Comparison of ENCODE assay signal across 21 cellular contexts in genomic region chr18:31929273-31929672, GRCh38. TPM values are rescaled to one million over a fixed set of nuclear protein-coding genes. Genes with fewer than 3 reads are reported as not detected.
DNase-seq lines count a peak whose midpoint lies in the region; ATAC-seq, FAIRE-seq and TF ChIP-seq lines count a peak whose summit lies in the region.
"Had no signal": no experiment of that assay in that cellular context is flagged by ENCODE, and none has a peak within 500 bp of the region (broad histone marks: within the 10 kb centered on the region; RNA-seq: fewer than 3 reads in every experiment).

No MANE protein-coding gene starts in this region.

- peaks cover 6 to 41% of the 10 kb centered on the region in 2 experiments for H3K36me3 ChIP-seq in mesenchymal stem cell (ENCODE audit: control insufficient read depth in 1 of 2, insufficient read depth in 2 of 2, low read depth in 1 of 2, low read length in 2 of 2)
- peaks cover 0 to 7% of the 10 kb centered on the region in 2 donors for H3K36me3 ChIP-seq in small intestine (ENCODE audit: control insufficient read depth in 2 of 2, insufficient read depth in 2 of 2, low read length in 2 of 2)

- H3K4me3 Mint-ChIP-seq in activated CD8-positive, alpha-beta T cell treated with anti-CD3 and anti-CD28 coated beads, Interleukin-2, amount 10 ng/mL, durations not matched to agents 7 days and 5 days, result no peak overlapping the region
- H3K4me3 Mint-ChIP-seq in activated CD8-positive, alpha-beta T cell treated with anti-CD3 and anti-CD28 coated beads for 36 hours, result no peak overlapping the region
- no peak overlapping the region for H3K4me3 Mint-ChIP-seq in T-cell
- H3K4me3 Mint-ChIP-seq: CD14-positive monocyte; CD4-positive, alpha-beta memory T cell; GM23338 had no signal

- intact Hi-C loops in activated CD8-positive, alpha-beta T cell treated with anti-CD3 and anti-CD28 coated beads for 36 hours (cut with micrococcal nuclease), result no loop called here

- H3K27me3 ChIP-seq in mesenchymal stem cell (ENCODE audit: control insufficient read depth in 1 of 2, insufficient read depth in 1 of 2, low read length in 2 of 2) (no peaks in the 10 kb centered on the region), small intestine (ENCODE audit: control insufficient read depth in 2 of 2, insufficient read depth in 2 of 2, low read length in 2 of 2) (no peaks in the 10 kb centered on the region)
- H3K27me3 ChIP-seq: BLaER1 had no signal

- H3K14ac ChIP-seq in mesenchymal stem cell (ENCODE audit: low read length in 2 of 2), result no peak overlapping the region

- no peak overlapping the region for H2BK15ac ChIP-seq in mesenchymal stem cell (ENCODE audit: low read depth, poor library complexity, severe bottlenecking)

- no peaks in the 10 kb centered on the region for H3K27me3 Mint-ChIP-seq in activated CD8-positive, alpha-beta T cell treated with anti-CD3 and anti-CD28 coated beads, Interleukin-2, amount 10 ng/mL, durations not matched to agents 7 days and 5 days (ENCODE audit: low read depth)
- H3K27me3 Mint-ChIP-seq in activated CD8-positive, alpha-beta T cell treated with anti-CD3 and anti-CD28 coated beads for 36 hours, result no peaks in the 10 kb centered on the region
- no peaks in the 10 kb centered on the region for H3K27me3 Mint-ChIP-seq in T-cell
- H3K27me3 Mint-ChIP-seq: CD4-positive, alpha-beta memory T cell had no signal

- H3K9me3 Mint-ChIP-seq in activated CD8-positive, alpha-beta T cell treated with anti-CD3 and anti-CD28 coated beads, Interleukin-2, amount 10 ng/mL, durations not matched to agents 7 days and 5 days (ENCODE audit: insufficient read depth), result no peaks in the 10 kb centered on the region
- H3K9me3 Mint-ChIP-seq in activated CD8-positive, alpha-beta T cell treated with anti-CD3 and anti-CD28 coated beads for 36 hours, result no peaks in the 10 kb centered on the region
- no peaks in the 10 kb centered on the region for H3K9me3 Mint-ChIP-seq in T-cell
- H3K9me3 Mint-ChIP-seq: CD14-positive monocyte; CD4-positive, alpha-beta memory T cell; GM23338 had no signal

- no peak for TF ChIP-seq CTCF in activated CD8-positive, alpha-beta T cell treated with anti-CD3 and anti-CD28 coated beads for 36 hours (IDR thresholded peaks at IDR 0.05)

- CTCF ChIA-PET in activated CD8-positive, alpha-beta T cell treated with anti-CD3 and anti-CD28 coated beads, Interleukin-2, amount 10 ng/mL, durations not matched to agents 7 days and 5 days (lab: Charles Lee), result no interaction called here
- CTCF ChIA-PET in activated CD8-positive, alpha-beta T cell treated with anti-CD3 and anti-CD28 coated beads for 36 hours (lab: Charles Lee), result no interaction called here
- CTCF ChIA-PET in T-cell (lab: Charles Lee), result no interaction called here

- H3K18ac ChIP-seq in mesenchymal stem cell (ENCODE audit: low read depth in 1 of 2, low read length in 2 of 2), result no peak overlapping the region

- no peak overlapping the region for H2BK12ac ChIP-seq in mesenchymal stem cell (ENCODE audit: low read length in 2 of 2)

- no peak overlapping the region for H2AFZ ChIP-seq in mesenchymal stem cell (ENCODE audit: low read depth, low read length)
- H2AFZ ChIP-seq: GM23338 had no signal

- H3K79me1 ChIP-seq in mesenchymal stem cell (replicated peaks; ENCODE audit: low read length, poor library complexity, severe bottlenecking), result peaks cover 19% of the 10 kb centered on the region

- no peak overlapping the region for H4K8ac ChIP-seq in mesenchymal stem cell (ENCODE audit: low read length)

- ATAC-seq in activated CD8-positive, alpha-beta T cell treated with anti-CD3 and anti-CD28 coated beads, Interleukin-2, amount 10 ng/mL, durations not matched to agents 7 days and 5 days, result no peak
- ATAC-seq in activated CD8-positive, alpha-beta T cell treated with anti-CD3 and anti-CD28 coated beads for 36 hours, result no peak
- ATAC-seq in left lobe of liver, result peak; percentile 74
- no peak for ATAC-seq in T-cell (replicated peaks in 1 of 4)
- ATAC-seq in GM21526 (IDR thresholded peaks at IDR 0.05; ENCODE audit: low FRiP score, unreplicated experiment), result no peak
- ATAC-seq: GM23338 had no signal

- H3K23ac ChIP-seq in mesenchymal stem cell (ENCODE audit: low read length in 2 of 2), result no peak overlapping the region

- POLR2A ChIA-PET in activated CD8-positive, alpha-beta T cell treated with anti-CD3 and anti-CD28 coated beads, Interleukin-2, amount 10 ng/mL, durations not matched to agents 7 days and 5 days (lab: Charles Lee), result no interaction called here
- POLR2A ChIA-PET in activated CD8-positive, alpha-beta T cell treated with anti-CD3 and anti-CD28 coated beads for 36 hours (lab: Charles Lee), result no interaction called here
- POLR2A ChIA-PET in T-cell (lab: Charles Lee), result interaction anchor here in 1 of 2 donors (0.7 kb wide), 1 partner anchor 168 kb away, joined by 3 read pairs; no protein-coding TSS in a partner anchor

- no peak overlapping the region for H2BK5ac ChIP-seq in mesenchymal stem cell (ENCODE audit: low read depth, low read length, poor library complexity, severe bottlenecking)

- no peaks in the 10 kb centered on the region for H3K4me1 Mint-ChIP-seq in activated CD8-positive, alpha-beta T cell treated with anti-CD3 and anti-CD28 coated beads, Interleukin-2, amount 10 ng/mL, durations not matched to agents 7 days and 5 days (ENCODE audit: low read depth)
- peaks cover 12% of the 10 kb centered on the region for H3K4me1 Mint-ChIP-seq in activated CD8-positive, alpha-beta T cell treated with anti-CD3 and anti-CD28 coated beads for 36 hours (ENCODE audit: low read depth)
- peaks cover 27 to 32% (median 31%) of the 10 kb centered on the region in 3 donors for H3K4me1 Mint-ChIP-seq in T-cell
- H3K4me1 Mint-ChIP-seq: GM23338 had no signal

- H4K91ac ChIP-seq in mesenchymal stem cell (ENCODE audit: low read length), result no peak overlapping the region

- H2BK120ac ChIP-seq in mesenchymal stem cell (ENCODE audit: low read depth, low read length), result no peak overlapping the region

- H3K36me3 Mint-ChIP-seq in activated CD8-positive, alpha-beta T cell treated with anti-CD3 and anti-CD28 coated beads, Interleukin-2, amount 10 ng/mL, durations not matched to agents 7 days and 5 days (ENCODE audit: low read depth), result peaks cover 33% of the 10 kb centered on the region
- peaks cover 23% of the 10 kb centered on the region for H3K36me3 Mint-ChIP-seq in activated CD8-positive, alpha-beta T cell treated with anti-CD3 and anti-CD28 coated beads for 36 hours (ENCODE audit: low read depth)
- H3K36me3 Mint-ChIP-seq in T-cell, result peaks cover 32% of the 10 kb centered on the region

- H3K9ac ChIP-seq in mesenchymal stem cell (ENCODE audit: low read length), result no peak overlapping the region
- H3K9ac ChIP-seq: BLaER1 had no signal

- H3K9me3 ChIP-seq in mesenchymal stem cell (ENCODE audit: control insufficient read depth, low read length) (no peaks in the 10 kb centered on the region), small intestine (ENCODE audit: control insufficient read depth, low read depth) (no peaks in the 10 kb centered on the region)
- H3K9me3 ChIP-seq: BLaER1 had no signal

- H3K27ac Mint-ChIP-seq in activated CD8-positive, alpha-beta T cell treated with anti-CD3 and anti-CD28 coated beads, Interleukin-2, amount 10 ng/mL, durations not matched to agents 7 days and 5 days, result peak overlapping the region; percentile 49
- H3K27ac Mint-ChIP-seq in activated CD8-positive, alpha-beta T cell treated with anti-CD3 and anti-CD28 coated beads for 36 hours, result no peak overlapping the region
- no peak overlapping the region for H3K27ac Mint-ChIP-seq in T-cell
- H3K27ac Mint-ChIP-seq: GM23338 had no signal

- H2AK5ac ChIP-seq in mesenchymal stem cell (ENCODE audit: low read length, severe bottlenecking), result peak overlapping the region; percentile 28

- no peak for FAIRE-seq in small intestine (lab: Jason Lieb, UNC)
- FAIRE-seq: GM12891, GM19239, H54 had no signal

- H3K4ac ChIP-seq in mesenchymal stem cell (ENCODE audit: low read depth in 1 of 2, low read length in 2 of 2), result no peak overlapping the region

- no peak for DNase-seq in activated CD8-positive, alpha-beta T cell treated with anti-CD3 and anti-CD28 coated beads, Interleukin-2, amount 10 ng/mL, durations not matched to agents 7 days and 5 days
- DNase-seq in activated CD8-positive, alpha-beta T cell treated with anti-CD3 and anti-CD28 coated beads for 36 hours, result no peak
- DNase-seq in left lobe of liver (ENCODE audit: low spot score) (no peak), mesenchymal stem cell (no peak), small intestine (peak; percentile 44), T-cell (no peak), occipital lobe (lab: John Stamatoyannopoulos, UW) (no peak)
- DNase-seq: 8988T; Calu3; CD4-positive, alpha-beta memory T cell; DND-41; EL; HCEC 1CT had no signal

- H3K4me2 ChIP-seq in mesenchymal stem cell (ENCODE audit: low read length, poor library complexity, severe bottlenecking), result no peak overlapping the region
- H3K4me2 ChIP-seq: BLaER1, GM23338 had no signal

- H3K27ac ChIP-seq in mesenchymal stem cell (ENCODE audit: low read length, poor library complexity, severe bottlenecking) (no peak overlapping the region), small intestine (ENCODE audit: low read depth in 1 of 2, low read length in 1 of 2) (no peak overlapping the region)
- H3K27ac ChIP-seq: BLaER1, HL-60 had no signal

- H3K4me3 ChIP-seq in mesenchymal stem cell (ENCODE audit: insufficient read depth in 1 of 2, low read depth in 1 of 2, low read length in 2 of 2) (no peak overlapping the region), small intestine (ENCODE audit: low read depth in 1 of 2, low read length in 2 of 2) (no peak overlapping the region)
- H3K4me3 ChIP-seq: BLaER1, GM23338 had no signal

- peaks cover 4% of the 10 kb centered on the region for H3K4me1 ChIP-seq in mesenchymal stem cell (ENCODE audit: control insufficient read depth, insufficient read depth, low read depth, low read length)
- H3K4me1 ChIP-seq in small intestine (ENCODE audit: control insufficient read depth in 2 of 2, insufficient read depth in 1 of 2, low read depth in 1 of 2, low read length in 1 of 2), result no peaks in the 10 kb centered on the region

RNA-seq across cellular contexts. Expression of gene TRAPPC8, which starts 13.7 kb away (rescaled TPM):
- total RNA-seq in activated CD8-positive, alpha-beta T cell treated with anti-CD3 and anti-CD28 coated beads, Interleukin-2, amount 10 ng/mL, durations not matched to agents 7 days and 5 days, result 10 to 100 TPM; 41.5 to 42.1 TPM
- total RNA-seq in activated CD8-positive, alpha-beta T cell treated with anti-CD3 and anti-CD28 coated beads for 36 hours, result 10 to 100 TPM; 26.1 to 29.6 TPM
- total RNA-seq in left lobe of liver, result 32.3 TPM
- 18.1 TPM for polyA plus RNA-seq in mesenchymal stem cell (2013, experiment 1 of 2)
- 15.8 TPM for polyA plus RNA-seq in mesenchymal stem cell (2013, experiment 2 of 2)
- polyA plus RNA-seq in small intestine, result 10 to 100 TPM; 18.1 to 40.7 (median 25.9) TPM
- total RNA-seq in T-cell, result 10 to 100 TPM; 44.7 to 62.0 (median 51.8) TPM
- 128 TPM for total RNA-seq in occipital lobe
